In the genomic region with DNA sequence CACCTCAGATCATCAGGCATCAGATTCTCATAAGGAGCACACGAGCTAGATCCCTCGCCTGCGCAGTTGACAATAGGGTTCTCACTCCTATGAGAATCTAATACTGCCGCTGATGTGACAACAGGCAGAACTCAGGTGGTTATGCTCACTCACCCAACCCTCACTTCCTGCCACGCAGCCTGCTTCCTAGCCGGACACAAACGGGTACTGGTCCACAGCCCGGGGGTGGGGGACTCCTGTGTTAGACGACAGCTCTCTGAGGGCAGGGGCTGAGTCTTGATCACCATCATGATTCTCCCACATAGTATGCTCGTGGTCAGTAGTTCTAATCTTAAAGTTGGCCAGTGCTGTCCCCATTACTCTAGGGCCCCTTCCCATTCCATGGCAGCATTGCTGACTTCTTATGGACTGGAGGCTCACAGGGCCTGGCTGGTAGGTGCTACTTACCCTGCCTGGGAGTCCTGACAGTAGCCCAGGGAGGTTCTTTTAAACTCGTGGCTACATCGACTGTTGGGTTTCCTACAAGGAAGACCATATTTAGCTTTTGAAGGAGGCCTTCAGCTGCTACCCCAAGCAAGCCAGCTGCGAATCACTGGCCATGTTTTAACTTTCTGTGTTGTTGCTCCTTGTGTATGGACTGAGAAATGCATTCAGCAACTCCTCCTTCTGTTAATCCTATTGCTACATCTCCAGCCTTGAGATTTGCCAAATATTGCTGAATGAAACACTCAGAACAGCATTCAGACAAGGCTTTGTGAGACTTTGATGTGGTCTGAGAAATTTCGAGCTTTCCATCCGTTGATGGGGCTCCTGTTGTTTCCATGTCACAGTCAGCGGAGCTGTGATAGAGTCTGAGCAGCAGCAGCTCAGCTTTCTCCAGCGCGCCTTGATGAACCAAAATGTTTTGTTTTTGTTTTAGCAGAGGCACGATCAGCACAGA, we compare ENCODE assay signal across 21 cellular contexts.
A peak's percentile ranks its signal among the peaks of the same experiment; 100 is the strongest.
DNase-seq lines count a peak whose midpoint lies in the region; ATAC-seq, FAIRE-seq and TF ChIP-seq lines count a peak whose summit lies in the region.
"Had no signal": no experiment of that assay in that cellular context is flagged by ENCODE, and none has a peak within 500 bp of the region (broad histone marks: within the 10 kb centered on the region; RNA-seq: fewer than 3 reads in every experiment).

No MANE protein-coding gene starts in this region.

- H3K4me3 Mint-ChIP-seq in activated CD4-positive, alpha-beta T cell treated with anti-CD3 and anti-CD28 coated beads for 36 hours: no peak overlapping the region
- peak overlapping the region; percentile 33 for H3K4me3 Mint-ChIP-seq in T-helper 17 cell
- H3K4me3 Mint-ChIP-seq: B cell, immature natural killer cell had no signal

- peaks cover 22% of the 10 kb centered on the region for H3K4me1 Mint-ChIP-seq in activated CD4-positive, alpha-beta T cell treated with anti-CD3 and anti-CD28 coated beads for 36 hours
- peaks cover 18% of the 10 kb centered on the region for H3K4me1 Mint-ChIP-seq in T-helper 17 cell

- POLR2A ChIA-PET in activated CD4-positive, alpha-beta T cell treated with anti-CD3 and anti-CD28 coated beads for 36 hours (lab: Charles Lee): interaction anchor here (0.6 kb wide), 1 partner anchor 301 kb away, joined by 4 read pairs; no protein-coding TSS in a partner anchor

- TF ChIP-seq CTCF in GM10266 (IDR thresholded peaks at IDR 0.05; ENCODE audit: control insufficient read depth, insufficient read depth, low read depth, missing control alignments): no peak

- peaks cover 7% of the 10 kb centered on the region; the same call in 1 of the 2 replicates for H3K9me3 ChIP-seq in BLaER1
- H3K9me3 ChIP-seq in T-helper 17 cell (ENCODE audit: control insufficient read depth, low read length, poor library complexity, severe bottlenecking): no peaks in the 10 kb centered on the region

- H3K9ac ChIP-seq in BLaER1: peak overlapping the region; percentile 27; the same call in 1 of the 2 replicates
- H3K9ac ChIP-seq: KMS-11 had no signal

- H3K4me3 ChIP-seq in BLaER1: no peak overlapping the region
- H3K4me3 ChIP-seq: coronary artery had no signal

- no peak for FAIRE-seq in HTR-8/SVneo (lab: Jason Lieb, UNC)
- FAIRE-seq: endometrium had no signal

- ATAC-seq in activated CD4-positive, alpha-beta T cell treated with anti-CD3 and anti-CD28 coated beads for 36 hours: peak; percentile 75
- ATAC-seq in T-helper 17 cell: no peak
- ATAC-seq: sciatic nerve had no signal

- peak; percentile 40 for DNase-seq in activated CD4-positive, alpha-beta T cell treated with anti-CD3 and anti-CD28 coated beads for 36 hours
- no peak for DNase-seq in activated CD4-positive, alpha-beta T cell treated with anti-CD3 and anti-CD28 coated beads for 1 hour
- DNase-seq in T-helper 17 cell (no peak), fibroblast of peridontal ligament (ENCODE audit: extremely low read depth) (peak; percentile 10), GM10266 (ENCODE audit: extremely low spot score) (no peak), HTR-8/SVneo (ENCODE audit: insufficient read length, low spot score) (no peak), NCI-H2227 treated with DMSO at 0.1 percent for 48 hours (lab: John Stamatoyannopoulos, UW) (no peak)
- DNase-seq: brain microvascular endothelial cell, GOT3, immature natural killer cell, NCI-H1092 treated with DMSO at 0.1 percent for 48 hours, NCI-H2081, NCI-H510A treated with DMSO at 0.1 percent for 48 hours, SW 1271 had no signal

- CTCF ChIA-PET in activated CD4-positive, alpha-beta T cell treated with anti-CD3 and anti-CD28 coated beads for 36 hours (lab: Charles Lee): no interaction called here

- no peaks in the 10 kb centered on the region for H3K27me3 ChIP-seq in BLaER1
- H3K27me3 ChIP-seq: brain microvascular endothelial cell had no signal

- H3K27me3 Mint-ChIP-seq in activated CD4-positive, alpha-beta T cell treated with anti-CD3 and anti-CD28 coated beads for 36 hours: no peaks in the 10 kb centered on the region
- no peaks in the 10 kb centered on the region for H3K27me3 Mint-ChIP-seq in T-helper 17 cell
- H3K27me3 Mint-ChIP-seq: B cell had no signal

- H3K4me1 ChIP-seq in BLaER1: peaks cover 30% of the 10 kb centered on the region

- H3K27ac ChIP-seq in BLaER1: peak overlapping the region; percentile 86
- H3K27ac ChIP-seq: 22Rv1, brain microvascular endothelial cell, coronary artery, KMS-11 had no signal

- intact Hi-C loops in activated CD4-positive, alpha-beta T cell treated with anti-CD3 and anti-CD28 coated beads for 36 hours (cut with DNase I, micrococcal nuclease): no loop called here

- no peaks in the 10 kb centered on the region for H4K20me1 ChIP-seq in BLaER1

- peak overlapping the region; percentile 73 for H3K4me2 ChIP-seq in BLaER1
- H3K4me2 ChIP-seq: KMS-11 had no signal

- H3K27ac Mint-ChIP-seq in activated CD4-positive, alpha-beta T cell treated with anti-CD3 and anti-CD28 coated beads for 36 hours: no peak overlapping the region
- H3K27ac Mint-ChIP-seq in T-helper 17 cell: peak overlapping the region; percentile 6
- H3K27ac Mint-ChIP-seq: B cell, immature natural killer cell had no signal

- H3K36me3 ChIP-seq in BLaER1: no peaks in the 10 kb centered on the region
- H3K36me3 ChIP-seq: brain microvascular endothelial cell had no signal

- no peaks in the 10 kb centered on the region for H3K9me3 Mint-ChIP-seq in activated CD4-positive, alpha-beta T cell treated with anti-CD3 and anti-CD28 coated beads for 36 hours (ENCODE audit: low read depth)
- H3K9me3 Mint-ChIP-seq: immature natural killer cell had no signal

- H3K36me3 Mint-ChIP-seq in activated CD4-positive, alpha-beta T cell treated with anti-CD3 and anti-CD28 coated beads for 36 hours (ENCODE audit: low read depth): peaks cover 9% of the 10 kb centered on the region
- H3K36me3 Mint-ChIP-seq in T-helper 17 cell (ENCODE audit: low read depth): peaks cover 3% of the 10 kb centered on the region

Comparison
In these comparisons a context has a peak if more than half of its experiments do, and no peak if none do; other contexts are left out.
1. DNase-seq: peak in activated CD4-positive, alpha-beta T cell treated with anti-CD3 and anti-CD28 coated beads for 36 hours (single experiment) and fibroblast of peridontal ligament (single experiment); none in activated CD4-positive, alpha-beta T cell treated with anti-CD3 and anti-CD28 coated beads for 1 hour (single experiment), T-helper 17 cell (0 of 3), GM10266 (single experiment), HTR-8/SVneo (single experiment) and NCI-H2227 treated with DMSO at 0.1 percent for 48 hours (single experiment).